In genomic region chr7:12768948-12769347, GRCh38 we compare ENCODE assay signal across 14 cellular contexts.
DNase-seq lines count a peak whose midpoint lies in the region; ATAC-seq and TF ChIP-seq lines count a peak whose summit lies in the region.
"Had no signal": no experiment of that assay in that cellular context is flagged by ENCODE, and none has a peak within 500 bp of the region (broad histone marks: within the 10 kb centered on the region; RNA-seq: fewer than 3 reads in every experiment).

No MANE protein-coding gene starts in this region.

- H3K9me3 Mint-ChIP-seq in activated CD4-positive, alpha-beta memory T cell treated with anti-CD3 and anti-CD28 coated beads, Interleukin-2, amount 10 ng/mL, durations not matched to agents 7 days and 5 days, result peaks cover 2% of the 10 kb centered on the region
- H3K9me3 Mint-ChIP-seq in activated T-cell treated with anti-CD3 and anti-CD28 coated beads, Interleukin-2, amount 50 U/mL, for 4 hours, result peaks cover 12% of the 10 kb centered on the region

- no peaks in the 10 kb centered on the region for H3K79me2 ChIP-seq in PC-3 (ENCODE audit: low read length)

- no peaks in the 10 kb centered on the region for H3K4me1 Mint-ChIP-seq in activated CD4-positive, alpha-beta memory T cell treated with anti-CD3 and anti-CD28 coated beads, Interleukin-2, amount 10 ng/mL, durations not matched to agents 7 days and 5 days
- H3K4me1 Mint-ChIP-seq in activated T-cell treated with anti-CD3 and anti-CD28 coated beads, Interleukin-2, amount 50 U/mL, for 4 hours (ENCODE audit: low read depth), result no peaks in the 10 kb centered on the region
- H3K4me1 Mint-ChIP-seq: CD8-positive, alpha-beta memory T cell had no signal

- H4K20me1 ChIP-seq in PC-3 (ENCODE audit: low read length), result no peaks in the 10 kb centered on the region
- H4K20me1 ChIP-seq: BLaER1 had no signal

- no peak overlapping the region for H3K9ac ChIP-seq in PC-3 (ENCODE audit: low read length)
- H3K9ac ChIP-seq: BLaER1 had no signal

- H3K27me3 ChIP-seq in PC-3 (ENCODE audit: low read length), result no peaks in the 10 kb centered on the region
- H3K27me3 ChIP-seq: BLaER1 had no signal

- peak overlapping the region; percentile 21; the same call in 1 of the 2 replicates for H3K4me3 ChIP-seq in PC-3 (ENCODE audit: low read length)
- H3K4me3 ChIP-seq in retinal pigment epithelial cell (ENCODE audit: low read length), result no peak overlapping the region
- H3K4me3 ChIP-seq: BLaER1, HAP-1 had no signal

- TF ChIP-seq CTCF in PC-3 (conservative IDR thresholded peaks at IDR 0.05; ENCODE audit: low read depth, low read length), result no peak
- TF ChIP-seq CTCF in retinal pigment epithelial cell (conservative IDR thresholded peaks at IDR 0.05; ENCODE audit: low read depth, low read length), result no peak

- CTCF ChIA-PET in PC-3 (lab: Charles Lee), result no interaction called here
- CTCF ChIA-PET in activated CD4-positive, alpha-beta memory T cell treated with anti-CD3 and anti-CD28 coated beads, Interleukin-2, amount 10 ng/mL, durations not matched to agents 7 days and 5 days (lab: Charles Lee), result no interaction called here

- no peaks in the 10 kb centered on the region for H3K36me3 Mint-ChIP-seq in activated CD4-positive, alpha-beta memory T cell treated with anti-CD3 and anti-CD28 coated beads, Interleukin-2, amount 10 ng/mL, durations not matched to agents 7 days and 5 days (ENCODE audit: low read depth)
- no peaks in the 10 kb centered on the region for H3K36me3 Mint-ChIP-seq in activated T-cell treated with anti-CD3 and anti-CD28 coated beads, Interleukin-2, amount 50 U/mL, for 4 hours (ENCODE audit: insufficient read depth)
- H3K36me3 Mint-ChIP-seq: CD8-positive, alpha-beta memory T cell had no signal

- 0 out of 2 replicates have a peak overlapping the region, but pooled peaks have one; percentile 9 for H2AFZ ChIP-seq in PC-3 (ENCODE audit: low read length)

- no peaks in the 10 kb centered on the region for H3K9me2 ChIP-seq in PC-3 (replicated peaks; ENCODE audit: low read length)

- H3K27ac Mint-ChIP-seq in activated CD4-positive, alpha-beta memory T cell treated with anti-CD3 and anti-CD28 coated beads, Interleukin-2, amount 10 ng/mL, durations not matched to agents 7 days and 5 days, result no peak overlapping the region

- no peaks in the 10 kb centered on the region for H3F3A ChIP-seq in PC-3 (ENCODE audit: low read length, unreplicated experiment)

- H3K36me3 ChIP-seq in PC-3 (ENCODE audit: low read depth, low read length), result no peaks in the 10 kb centered on the region
- H3K36me3 ChIP-seq: BLaER1, HAP-1 had no signal

- DNase-seq in EL (peak; percentile 10), PC-3 (no peak), islet precursor cell (peak; percentile 52), retinal pigment epithelial cell (ENCODE audit: low read depth) (peak; percentile 39), HuH-7.5 (ENCODE audit: low spot score) (no peak)
- no peak for DNase-seq in activated CD4-positive, alpha-beta memory T cell treated with anti-CD3 and anti-CD28 coated beads, Interleukin-2, amount 10 ng/mL, durations not matched to agents 7 days and 5 days
- no peak for DNase-seq in activated T-cell treated with anti-CD3 and anti-CD28 coated beads, Interleukin-2, amount 50 U/mL, for 4 hours
- DNase-seq: 8988T; Caco-2; CD8-positive, alpha-beta memory T cell; DND-41; GF-D8 had no signal

- peaks cover 37% of the 10 kb centered on the region for H3K4me1 ChIP-seq in PC-3 (ENCODE audit: insufficient read depth, low read length)
- H3K4me1 ChIP-seq: BLaER1 had no signal

- ATAC-seq in PC-3, result no peak
- ATAC-seq in activated T-cell treated with anti-CD3 and anti-CD28 coated beads, Interleukin-2, amount 50 U/mL, for 4 hours, result no peak

- no peaks in the 10 kb centered on the region for H3K27me3 Mint-ChIP-seq in activated CD4-positive, alpha-beta memory T cell treated with anti-CD3 and anti-CD28 coated beads, Interleukin-2, amount 10 ng/mL, durations not matched to agents 7 days and 5 days
- H3K27me3 Mint-ChIP-seq in activated T-cell treated with anti-CD3 and anti-CD28 coated beads, Interleukin-2, amount 50 U/mL, for 4 hours (ENCODE audit: low read depth), result peaks cover 5% of the 10 kb centered on the region

- POLR2A ChIA-PET in PC-3 (lab: Charles Lee; ENCODE audit: unreplicated experiment), result no interaction called here
- POLR2A ChIA-PET in activated CD4-positive, alpha-beta memory T cell treated with anti-CD3 and anti-CD28 coated beads, Interleukin-2, amount 10 ng/mL, durations not matched to agents 7 days and 5 days (lab: Charles Lee), result no interaction called here

- no peaks in the 10 kb centered on the region for H3K9me3 ChIP-seq in PC-3 (ENCODE audit: low read length)
- H3K9me3 ChIP-seq: BLaER1, Caco-2, HAP-1 had no signal

- no TSS peak for BruUV-seq in PC-3 (replicated peaks; lab: Mats Ljungman, UMichigan)

- H3K4me3 Mint-ChIP-seq in activated CD4-positive, alpha-beta memory T cell treated with anti-CD3 and anti-CD28 coated beads, Interleukin-2, amount 10 ng/mL, durations not matched to agents 7 days and 5 days, result no peak overlapping the region
- H3K4me3 Mint-ChIP-seq in activated T-cell treated with anti-CD3 and anti-CD28 coated beads, Interleukin-2, amount 50 U/mL, for 4 hours, result no peak overlapping the region
- H3K4me3 Mint-ChIP-seq: CD8-positive, alpha-beta memory T cell had no signal

- peak overlapping the region; percentile 25 for H3K27ac ChIP-seq in PC-3 (ENCODE audit: low read length)
- H3K27ac ChIP-seq: BLaER1 had no signal

- peak overlapping the region; percentile 74 for H3K4me2 ChIP-seq in PC-3 (ENCODE audit: low read length)
- H3K4me2 ChIP-seq: BLaER1 had no signal

- intact Hi-C loops in PC-3 (cut with micrococcal nuclease), result loop anchor here (2.0 to 5.0 kb wide), 2 partner anchors 33 to 54 kb away; no protein-coding TSS in a partner anchor

Comparison
In these comparisons a context has a peak if more than half of its experiments do, and no peak if none do; other contexts are left out.
1. DNase-seq: peak in EL (single experiment), islet precursor cell (single experiment) and retinal pigment epithelial cell (single experiment); none in PC-3 (single experiment), activated CD4-positive, alpha-beta memory T cell treated with anti-CD3 and anti-CD28 coated beads, Interleukin-2, amount 10 ng/mL, durations not matched to agents 7 days and 5 days (single experiment), activated T-cell treated with anti-CD3 and anti-CD28 coated beads, Interleukin-2, amount 50 U/mL, for 4 hours (single experiment) and HuH-7.5 (single experiment).